In the genomic region with DNA sequence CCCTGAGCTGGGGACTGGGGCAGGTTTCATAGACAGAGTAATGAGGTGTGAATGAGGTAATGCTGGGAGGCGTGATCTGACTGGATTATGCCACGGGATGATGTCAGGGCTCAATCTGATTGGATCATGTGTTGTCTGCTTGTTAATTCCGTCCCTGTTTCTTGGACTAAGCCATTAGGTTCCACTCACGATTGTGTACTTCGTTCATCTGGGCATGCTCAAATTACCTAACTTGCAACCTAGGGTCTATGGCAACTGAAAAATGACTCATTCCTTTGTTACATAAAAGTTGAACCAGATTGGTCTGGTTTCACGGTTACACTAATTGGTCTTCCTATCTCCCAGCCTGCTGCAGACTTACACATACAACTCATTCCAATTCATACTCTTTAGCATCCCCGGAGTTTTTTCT, we compare ENCODE assay signal across 21 cellular contexts. TPM values are rescaled to one million over a fixed set of nuclear protein-coding genes. Genes with fewer than 3 reads are reported as not detected.
DNase-seq lines count a peak whose midpoint lies in the region; TF ChIP-seq lines count a peak whose summit lies in the region.
"Had no signal": no experiment of that assay in that cellular context is flagged by ENCODE, and none has a peak within 500 bp of the region (broad histone marks: within the 10 kb centered on the region; RNA-seq: fewer than 3 reads in every experiment).

No MANE protein-coding gene starts in this region.

- CTCF ChIA-PET in A673 (lab: Charles Lee) (no interaction called here), mammary epithelial cell (lab: Charles Lee; ENCODE audit: low non-redundant PET) (no interaction called here)

- WGBS in mammary epithelial cell (ENCODE audit: low coverage, missing lambda C conversion rate), result 59% methylated on average over 7 of the region's 7 CpGs

- H3K9me3 ChIP-seq in A673 (ENCODE audit: low read depth, low read length, poor library complexity, severe bottlenecking), result no peaks in the 10 kb centered on the region
- H3K9me3 ChIP-seq in mammary epithelial cell (replicated peaks; ENCODE audit: insufficient read depth, low read length), result no peaks in the 10 kb centered on the region
- H3K9me3 ChIP-seq in Karpas-422 (ENCODE audit: low read length), result no peaks in the 10 kb centered on the region
- H3K9me3 ChIP-seq in tibial artery, result no peaks in the 10 kb centered on the region
- H3K9me3 ChIP-seq: mucosa of descending colon had no signal

- H3K27ac ChIP-seq in A673 (ENCODE audit: low read depth, low read length, poor library complexity, severe bottlenecking) (no peak overlapping the region), mammary epithelial cell (ENCODE audit: insufficient read depth, low read depth, low read length) (no peak overlapping the region), Karpas-422 (ENCODE audit: low read length) (no peak overlapping the region), tibial artery (no peak overlapping the region)
- H3K27ac ChIP-seq: skin epidermis had no signal

- H3K9ac ChIP-seq in mammary epithelial cell (ENCODE audit: insufficient read depth, low read length) (no peak overlapping the region), Karpas-422 (ENCODE audit: low read length) (no peak overlapping the region)

- TF ChIP-seq CTCF in A673 (conservative IDR thresholded peaks at IDR 0.05; ENCODE audit: low read depth, low read length) (no peak), mammary epithelial cell (conservative IDR thresholded peaks at IDR 0.05 in 1 of 2, IDR thresholded peaks at IDR 0.05 in 1 of 2; ENCODE audit: extremely low read depth in 1 of 2, insufficient read depth in 1 of 2, low read depth in 1 of 2, low read length in 2 of 2) (no peak), tibial artery (IDR thresholded peaks at IDR 0.05) (no peak)

- POLR2A ChIA-PET in A673 (lab: Charles Lee; ENCODE audit: low non-redundant PET), result no interaction called here

- H3K79me2 ChIP-seq in mammary epithelial cell (ENCODE audit: insufficient read depth, low read length), result no peaks in the 10 kb centered on the region
- no peaks in the 10 kb centered on the region for H3K79me2 ChIP-seq in Karpas-422 (ENCODE audit: low read length)

- peak; percentile 17 for DNase-seq in NCI-H2107 (lab: John Stamatoyannopoulos, UW)
- DNase-seq in NCI-H2107 treated with DMSO at 0.1 percent for 48 hours (lab: John Stamatoyannopoulos, UW; ENCODE audit: unreplicated experiment), result no peak
- DNase-seq in A673 (ENCODE audit: low spot score), result peak; percentile 7
- peak; percentile 47 for DNase-seq in NCI-H146 (lab: John Stamatoyannopoulos, UW)
- DNase-seq in mammary epithelial cell, result peak; percentile 13
- no peak for DNase-seq in Karpas-422
- DNase-seq in tibial artery, result no peak
- DNase-seq in SK-N-DZ (ENCODE audit: low spot score), result no peak
- DNase-seq: activated CD4-positive, alpha-beta T cell treated with anti-CD3 and anti-CD28 coated beads, Interleukin-2, amount 50 U/mL, for 1 hour; activated naive CD4-positive, alpha-beta T cell treated with anti-CD3 and anti-CD28 coated beads, Interleukin-2, amount 10 ng/mL, durations not matched to agents 7 days and 5 days; C1 segment of cervical spinal cord; head of caudate nucleus; IMR-90; mucosa of descending colon; T-cell had no signal

- no TSS peak for BruUV-seq in A673 (replicated peaks; lab: Mats Ljungman, UMichigan)
- BruUV-seq in mammary epithelial cell (replicated peaks; lab: Mats Ljungman, UMichigan), result no TSS peak

- H4K20me1 ChIP-seq in mammary epithelial cell (ENCODE audit: insufficient read depth, low read length), result no peaks in the 10 kb centered on the region
- H4K20me1 ChIP-seq in Karpas-422 (ENCODE audit: insufficient read depth, low read depth, low read length), result no peaks in the 10 kb centered on the region

- no peak overlapping the region for H3K4me2 ChIP-seq in mammary epithelial cell (ENCODE audit: insufficient read depth, low read depth, low read length)
- H3K4me2 ChIP-seq in Karpas-422 (ENCODE audit: low read depth, low read length, poor library complexity, severe bottlenecking), result no peak overlapping the region

- H3K4me1 ChIP-seq in A673 (ENCODE audit: insufficient read depth, low read length, poor library complexity, severe bottlenecking) (no peaks in the 10 kb centered on the region), mammary epithelial cell (ENCODE audit: insufficient read depth, low read length) (no peaks in the 10 kb centered on the region), Karpas-422 (ENCODE audit: low read length) (no peaks in the 10 kb centered on the region), tibial artery (no peaks in the 10 kb centered on the region)

- H3K27me3 ChIP-seq in A673 (replicated peaks; ENCODE audit: insufficient read depth, low read depth, low read length, poor library complexity) (no peaks in the 10 kb centered on the region), mammary epithelial cell (ENCODE audit: insufficient read depth, low read length) (peaks cover 2% of the 10 kb centered on the region), Karpas-422 (ENCODE audit: low read length) (no peaks in the 10 kb centered on the region), tibial artery (no peaks in the 10 kb centered on the region)

- no peak overlapping the region for H2AFZ ChIP-seq in mammary epithelial cell (ENCODE audit: low read depth, low read length)
- H2AFZ ChIP-seq in Karpas-422 (ENCODE audit: low read length), result no peak overlapping the region

- dilution Hi-C loops in mammary epithelial cell (cut with HindIII; ENCODE audit: low sequenced_read_pairs), result no loop called here

- in situ Hi-C loops in mammary epithelial cell (cut with MboI; ENCODE audit: low sequenced_read_pairs in 2 of 2), result no loop called here

- intact Hi-C loops in A673 (cut with micrococcal nuclease; ENCODE audit: unreplicated experiment) (no loop called here), mammary epithelial cell (cut with micrococcal nuclease) (no loop called here), tibial artery (cut with DNase I; ENCODE audit: low total_unique reads) (no loop called here)

- H3K4me3 ChIP-seq in A673 (ENCODE audit: low read depth, low read length, poor library complexity, severe bottlenecking) (no peak overlapping the region), mammary epithelial cell (replicated peaks in 1 of 3; ENCODE audit: insufficient read depth in 1 of 3, low read depth in 2 of 3, low read length in 3 of 3) (no peak overlapping the region), Karpas-422 (ENCODE audit: low read length) (no peak overlapping the region), tibial artery (no peak overlapping the region)
- H3K4me3 ChIP-seq: mucosa of descending colon, skin epidermis had no signal

- H3K36me3 ChIP-seq in A673 (ENCODE audit: insufficient read depth, low read length, poor library complexity, severe bottlenecking) (no peaks in the 10 kb centered on the region), mammary epithelial cell (ENCODE audit: insufficient read depth, low read length) (no peaks in the 10 kb centered on the region), Karpas-422 (ENCODE audit: insufficient read depth, low read length) (no peaks in the 10 kb centered on the region), tibial artery (no peaks in the 10 kb centered on the region)

- no peaks in the 10 kb centered on the region for H3K9me2 ChIP-seq in Karpas-422 (replicated peaks; ENCODE audit: insufficient read depth, low read length)

RNA-seq across cellular contexts. Expression of gene OR10A5, which starts 20.1 kb away (rescaled TPM):
- total RNA-seq in A673 (2021) (not detected in 2 replicates), mammary epithelial cell (not detected)
- not detected for polyA plus RNA-seq in mammary epithelial cell
- not detected for polyA minus RNA-seq in mammary epithelial cell
- not detected in 2 replicates for total RNA-seq in Karpas-422 (2014; rRNA removed; shearing (Covaris generic); ENCODE audit: low replicate concordance)
- not detected in 2 replicates for polyA plus RNA-seq in SK-N-DZ (2014; cell fraction: cytosol; rRNA removed)
- polyA plus RNA-seq in SK-N-DZ (2014; cell fraction: nucleus; rRNA removed), result not detected in 2 replicates
- total RNA-seq: astrocyte, chondrocyte, IMR-90, mucosa of descending colon, neural crest cell, progenitor cell of endocrine pancreas, T-cell, ureter had no signal
- polyA plus RNA-seq: IMR-90 had no signal

RNA-seq across cellular contexts. Expression of gene OR6A2, which starts 25.9 kb away (rescaled TPM):
- total RNA-seq in A673 (2021) (not detected in 2 replicates), mammary epithelial cell (under 1 TPM; 0.68 to 0.83 TPM)
- not detected for polyA plus RNA-seq in mammary epithelial cell
- not detected for polyA minus RNA-seq in mammary epithelial cell
- 0.54 and 2.9 TPM in 2 replicates for total RNA-seq in Karpas-422 (2014; rRNA removed; shearing (Covaris generic); ENCODE audit: low replicate concordance)
- 0.05 TPM in 1 of 2 replicates, not detected in the other for polyA plus RNA-seq in SK-N-DZ (2014; cell fraction: cytosol; rRNA removed)
- polyA plus RNA-seq in SK-N-DZ (2014; cell fraction: nucleus; rRNA removed), result 0.20 TPM in 1 of 2 replicates, not detected in the other
- total RNA-seq: chondrocyte had no signal

RNA-seq across cellular contexts. Expression of gene OR10A2, which starts 37.5 kb away (rescaled TPM):
- total RNA-seq in A673 (2021) (not detected in 2 replicates), mammary epithelial cell (not detected)
- polyA plus RNA-seq in mammary epithelial cell, result not detected
- not detected for polyA minus RNA-seq in mammary epithelial cell
- not detected in 2 replicates for total RNA-seq in Karpas-422 (2014; rRNA removed; shearing (Covaris generic); ENCODE audit: low replicate concordance)
- not detected in 2 replicates for polyA plus RNA-seq in SK-N-DZ (2014; cell fraction: cytosol; rRNA removed)
- not detected in 2 replicates for polyA plus RNA-seq in SK-N-DZ (2014; cell fraction: nucleus; rRNA removed)
- total RNA-seq: astrocyte, chondrocyte, IMR-90, neural crest cell, progenitor cell of endocrine pancreas, T-cell, ureter had no signal
- polyA plus RNA-seq: IMR-90 had no signal

RNA-seq across cellular contexts. Expression of gene OR2AG1, which starts 42.5 kb away (rescaled TPM):
- total RNA-seq in A673 (2021) (not detected in 2 replicates), mammary epithelial cell (not detected)
- not detected for polyA plus RNA-seq in mammary epithelial cell
- not detected for polyA minus RNA-seq in mammary epithelial cell
- not detected in 2 replicates for total RNA-seq in Karpas-422 (2014; rRNA removed; shearing (Covaris generic); ENCODE audit: low replicate concordance)
- not detected in 2 replicates for polyA plus RNA-seq in SK-N-DZ (2014; cell fraction: cytosol; rRNA removed)
- polyA plus RNA-seq in SK-N-DZ (2014; cell fraction: nucleus; rRNA removed), result not detected in 2 replicates
- total RNA-seq: astrocyte, chondrocyte, IMR-90, mucosa of descending colon, neural crest cell, progenitor cell of endocrine pancreas, T-cell, ureter had no signal
- polyA plus RNA-seq: IMR-90 had no signal

RNA-seq across cellular contexts. Expression of gene OR10A4, which starts 51.1 kb away (rescaled TPM):
- total RNA-seq in A673 (2021), result not detected in 2 replicates
- total RNA-seq in mammary epithelial cell, result not detected
- polyA plus RNA-seq in mammary epithelial cell, result not detected
- polyA minus RNA-seq in mammary epithelial cell, result not detected
- total RNA-seq in Karpas-422 (2014; rRNA removed; shearing (Covaris generic); ENCODE audit: low replicate concordance), result not detected in 2 replicates
- not detected in 2 replicates for polyA plus RNA-seq in SK-N-DZ (2014; cell fraction: cytosol; rRNA removed)
- polyA plus RNA-seq in SK-N-DZ (2014; cell fraction: nucleus; rRNA removed), result not detected in 2 replicates
- total RNA-seq: astrocyte, chondrocyte, IMR-90, mucosa of descending colon, neural crest cell, progenitor cell of endocrine pancreas, T-cell, ureter had no signal
- polyA plus RNA-seq: IMR-90 had no signal

Comparison
In these comparisons a context has a peak if more than half of its experiments do, and no peak if none do; other contexts are left out.
1. DNase-seq: peak in NCI-H2107 (single experiment), A673 (single experiment), NCI-H146 (single experiment) and mammary epithelial cell (single experiment); none in NCI-H2107 treated with DMSO at 0.1 percent for 48 hours (single experiment), Karpas-422 (single experiment), tibial artery (0 of 2) and SK-N-DZ (single experiment).